Comparison of ENCODE assay signal across 33 cellular contexts in the genomic region with DNA sequence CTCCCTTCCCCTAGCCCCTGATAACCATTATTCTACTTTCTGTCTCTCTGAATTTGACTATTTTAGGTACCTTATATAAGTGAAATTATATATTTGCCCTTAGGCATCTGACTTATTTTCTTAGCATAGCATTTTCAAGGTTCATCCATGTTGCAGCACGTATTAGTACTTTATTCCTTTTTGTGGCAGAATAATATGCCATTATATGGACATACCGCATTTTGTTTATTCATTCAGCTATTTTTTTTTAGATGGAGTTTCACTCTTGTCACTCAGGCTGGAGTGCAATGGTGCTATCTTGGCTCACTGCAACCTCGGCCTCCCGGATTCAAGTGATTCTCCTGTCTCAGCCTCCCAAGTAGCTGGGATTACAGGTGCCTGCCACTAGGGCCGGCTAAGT.
"Had no signal": no experiment of that assay in that cellular context is flagged by ENCODE, and none has a peak within 500 bp of the region (broad histone marks: within the 10 kb centered on the region; RNA-seq: fewer than 3 reads in every experiment).

No MANE protein-coding gene starts in this region.

- H3K9me3 ChIP-seq: MG63 had no signal

- H3K4me3 ChIP-seq: MG63 had no signal

- H3K36me3 ChIP-seq: MG63 had no signal

- H3K27me3 ChIP-seq: MG63 had no signal

- DNase-seq: Karpas-422, Kasumi-1, MG63, MV-4-11, NCI-H1048, NCI-H1092, NCI-H1092 treated with DMSO at 0.1 percent for 48 hours, NCI-H1105, NCI-H1105 treated with DMSO at 0.1 percent for 48 hours, NCI-H1417, NCI-H1417 treated with DMSO at 0.1 percent for 48 hours, NCI-H1436, NCI-H1436 treated with DMSO at 0.1 percent for 48 hours, NCI-H1694, NCI-H1694 treated with DMSO at 0.1 percent for 48 hours, NCI-H187, NCI-H187 treated with DMSO at 0.1 percent for 48 hours, NCI-H1930, NCI-H2029, NCI-H2029 treated with DMSO at 0.1 percent for 48 hours, NCI-H2081, NCI-H2081 treated with DMSO at 0.1 percent for 48 hours, NCI-H2107, NCI-H2171, NCI-H2171 treated with DMSO at 0.1 percent for 48 hours, NCI-H2227 treated with DMSO at 0.1 percent for 48 hours, NCI-H226, NCI-H345, NCI-H446, NCI-H446 treated with DMSO at 0.1 percent for 48 hours, NCI-H510A, NCI-H524, NCI-H524 treated with DMSO at 0.1 percent for 48 hours had no signal
